In the genomic region with DNA sequence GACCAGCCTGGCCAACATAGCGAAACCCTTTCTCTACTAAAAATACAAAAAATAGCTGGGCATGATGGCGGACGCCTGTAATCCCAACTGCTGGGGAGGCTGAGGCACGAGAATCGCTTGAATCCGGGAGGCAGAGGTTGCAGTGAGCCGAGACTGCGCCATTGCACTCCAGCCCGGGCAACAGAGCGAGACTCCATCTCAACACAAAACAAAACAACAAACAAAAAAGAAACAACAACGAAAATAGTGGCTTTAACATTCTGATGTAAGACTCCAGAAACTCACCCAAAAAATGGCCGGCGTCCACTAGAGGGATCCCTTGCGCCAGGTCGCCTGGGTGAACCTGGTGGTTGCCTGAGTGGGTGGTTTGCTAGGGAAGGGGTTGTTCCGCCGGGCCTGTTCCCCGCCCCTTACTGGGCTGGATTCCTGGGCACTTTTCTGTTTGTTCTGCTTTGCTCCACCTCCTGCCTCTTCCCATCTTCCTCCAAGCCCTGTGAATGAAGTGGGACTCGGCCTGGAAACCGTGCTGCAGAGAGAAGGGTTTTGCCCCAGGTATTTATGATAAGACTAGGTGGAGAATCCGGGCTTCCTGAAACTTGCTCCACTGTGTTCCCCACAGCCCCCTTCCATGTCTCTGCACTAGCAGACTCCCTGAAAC, we compare ENCODE assay signal across 8 cellular contexts. TPM values are rescaled to one million over a fixed set of nuclear protein-coding genes. Genes with fewer than 3 reads are reported as not detected.
DNase-seq lines count a peak whose midpoint lies in the region; ATAC-seq, FAIRE-seq and TF ChIP-seq lines count a peak whose summit lies in the region.

No MANE protein-coding gene starts in this region.

- H3K79me2 ChIP-seq in H1 (ENCODE audit: control insufficient read depth in 1 of 2, insufficient read depth in 2 of 2, low read length in 2 of 2): peaks cover 0 to 18% of the 10 kb centered on the region in 2 experiments; a peak in 1 of 4 replicates

- H3K56ac ChIP-seq in H1 (replicated peaks; ENCODE audit: insufficient read length, low read depth, low read length): no peak overlapping the region

- intact Hi-C loops in pancreas (cut with DNase I): no loop called here

- no peak overlapping the region for H3K4ac ChIP-seq in H1 (replicated peaks; ENCODE audit: insufficient read length, low read depth, low read length)

- H3K23ac ChIP-seq in H1 (ENCODE audit: insufficient read length): no peak overlapping the region

- ATAC-seq in pancreas (peak; percentile 49 to 78 (median 68)), GM18511 (IDR thresholded peaks at IDR 0.05; ENCODE audit: unreplicated experiment) (no peak)

- no peak overlapping the region; a peak in 2 of 7 replicates for H3K9ac ChIP-seq in H1 (replicated peaks in 1 of 4; ENCODE audit: extremely low read depth in 1 of 4, low read depth in 3 of 4, low read length in 3 of 4)

- no peak overlapping the region for H3K18ac ChIP-seq in H1 (ENCODE audit: extremely low read depth, low read length)

- peaks cover 2% of the 10 kb centered on the region; the same call in 1 of the 2 replicates for H3K23me2 ChIP-seq in H1 (ENCODE audit: low read depth, low read length)

- no peak overlapping the region for H2AK5ac ChIP-seq in H1 (ENCODE audit: low read depth, low read length)

- H2BK20ac ChIP-seq in H1 (ENCODE audit: low read length): no peak overlapping the region

- H4K5ac ChIP-seq in H1 (ENCODE audit: insufficient read length, low read depth, low read length): no peak overlapping the region

- FAIRE-seq in H1 (lab: Jason Lieb, UNC) (peak; percentile 42), pancreas (lab: Jason Lieb, UNC) (no peak)

- TF ChIP-seq CTCF in H1 (IDR thresholded peaks at IDR 0.05; ENCODE audit: control extremely low read depth in 1 of 3, insufficient read depth in 1 of 3, low read depth in 1 of 3, low read length in 3 of 3) (peak; percentile 62 to 68 (median 64)), pancreas (IDR thresholded peaks at IDR 0.05) (peak in 3 of 4 donors; percentile 20 to 28 (median 24))

- no peak overlapping the region for H4K8ac ChIP-seq in H1 (ENCODE audit: extremely low read depth, insufficient read depth, low read length)

- TF ChIP-seq POLR2A in H1 (IDR thresholded peaks at IDR 0.05; ENCODE audit: control extremely low read depth in 1 of 2, low read depth in 2 of 2, low read length in 2 of 2): no peak

- 49% methylated on average over 21 of the region's 21 CpGs; no CpG with 5 or more reads in 1 of the 2 experiments for WGBS in H1 (ENCODE audit: extremely low coverage in 1 of 2, insufficient coverage in 1 of 2, insufficient read length in 1 of 2, insufficient replicate concordance in 2 of 2, low coverage in 1 of 2, low lambda C conversion rate in 2 of 2, missing lambda C conversion rate in 1 of 2), 2 experiments
- 52 to 53% methylated on average over 21 of the region's 21 CpGs for WGBS in pancreas, 2 donors

- no peak overlapping the region for H2BK5ac ChIP-seq in H1 (ENCODE audit: low read depth, low read length)

- no peak overlapping the region for H2BK120ac ChIP-seq in H1 (replicated peaks; ENCODE audit: low read depth, low read length)

- H3K14ac ChIP-seq in H1 (ENCODE audit: insufficient read length): no peak overlapping the region

- H3K4me3 ChIP-seq in H1 (ENCODE audit: extremely low read depth in 1 of 4, insufficient read depth in 2 of 4, low read depth in 3 of 4, low read length in 4 of 4): peak overlapping the region in 1 of 4 experiments; percentile 45; a peak in 2 of 8 replicates
- no peak overlapping the region for H3K4me3 ChIP-seq in pancreas

- no peak overlapping the region for H2BK15ac ChIP-seq in H1 (ENCODE audit: low read length)

- peaks cover 9 to 13% of the 10 kb centered on the region in 2 experiments for H4K20me1 ChIP-seq in H1 (replicated peaks in 1 of 2; ENCODE audit: control insufficient read depth in 1 of 2, insufficient read depth in 2 of 2, low read length in 2 of 2)

- peaks cover 4% of the 10 kb centered on the region for H3K79me1 ChIP-seq in H1 (ENCODE audit: low read depth, low read length)

- no peak overlapping the region for H2AFZ ChIP-seq in H1 (ENCODE audit: low read length)

- TF ChIP-seq RAD21 in H1 (IDR thresholded peaks at IDR 0.05 in 1 of 2, conservative IDR thresholded peaks at IDR 0.05 in 1 of 2; ENCODE audit: low read depth in 2 of 2, low read length in 2 of 2): peak; percentile 40 to 55; a peak in 3 of 4 replicates

- H3K27me3 ChIP-seq in H1 (replicated peaks in 1 of 4; ENCODE audit: control insufficient read depth in 3 of 4, extremely low read depth in 1 of 4, insufficient read depth in 3 of 4, low read length in 3 of 4) (no peaks in the 10 kb centered on the region), pancreas (no peaks in the 10 kb centered on the region)

- no peak for TF ChIP-seq EP300 in H1 (IDR thresholded peaks at IDR 0.05; ENCODE audit: borderline replicate concordance in 1 of 2, low read depth in 2 of 2, low read length in 2 of 2)

- H3K9me3 ChIP-seq in H1 (ENCODE audit: insufficient read depth in 2 of 2, low read depth in 1 of 2, low read length in 1 of 2): no peaks in the 10 kb centered on the region
- H3K9me3 ChIP-seq in pancreas: no peaks in the 10 kb centered on the region

- H3K27ac ChIP-seq in H1 (ENCODE audit: low read depth, low read length): peak overlapping the region; percentile 43; the same call in 1 of the 2 replicates
- H3K27ac ChIP-seq in pancreas: no peak overlapping the region

- H3K4me1 ChIP-seq in H1 (replicated peaks in 1 of 4; ENCODE audit: control insufficient read depth in 3 of 4, insufficient read depth in 4 of 4, low read length in 3 of 4) (peaks cover 0 to 6% (median 1%) of the 10 kb centered on the region in 4 experiments; a peak in 5 of 7 replicates), pancreas (peaks cover 0 to 6% (median 0%) of the 10 kb centered on the region in 3 donors)

- H3K36me3 ChIP-seq in H1 (ENCODE audit: control insufficient read depth in 2 of 4, insufficient read depth in 4 of 4, low read length in 3 of 4): peaks cover 13 to 41% (median 27%) of the 10 kb centered on the region in 4 experiments
- peaks cover 0 to 16% (median 6%) of the 10 kb centered on the region in 3 donors for H3K36me3 ChIP-seq in pancreas

- no peak overlapping the region; the same call in 1 of the 2 replicates for H2BK12ac ChIP-seq in H1 (ENCODE audit: low read depth, low read length)

- DNase-seq in NCI-H1417 (lab: John Stamatoyannopoulos, UW) (peak in 2 of 3 experiments; percentile 12 to 31), NCI-H1417 treated with DMSO at 0.1 percent for 48 hours (lab: John Stamatoyannopoulos, UW) (no peak), NAMALWA (ENCODE audit: low spot score) (peak; percentile 67), H1 (ENCODE audit: low read depth in 1 of 2, low spot score in 2 of 2) (peak; percentile 80 to 90), pancreas (peak; percentile 47 to 77 (median 69)), NCI-H187 treated with DMSO at 0.1 percent for 48 hours (lab: John Stamatoyannopoulos, UW) (no peak)
- DNase-seq in activated CD4-positive, alpha-beta T cell treated with anti-CD3 and anti-CD28 coated beads for 24 hours (ENCODE audit: low read depth in 2 of 2): peak; percentile 11 to 48

- peak overlapping the region; percentile 48 to 88 for H3K4me2 ChIP-seq in H1 (ENCODE audit: insufficient read depth in 1 of 2, low read depth in 2 of 2, low read length in 2 of 2)

- H4K91ac ChIP-seq in H1 (replicated peaks; ENCODE audit: insufficient read length, low read length): no peak overlapping the region

- POLR2A ChIA-PET in H1 (lab: Charles Lee; ENCODE audit: partially characterized antibody): interaction anchor here (0.6 to 5.3 kb wide), 9 partner anchors 12 to 125 kb away, joined by 3 to 38 read pairs (median 5); no protein-coding TSS in a partner anchor

- CTCF ChIA-PET in H1 (lab: Charles Lee; ENCODE audit: partially characterized antibody): interaction anchor here (0.5 to 1.7 kb wide), 9 partner anchors 11 to 363 kb away, joined by 3 to 7 read pairs (median 4); a partner anchor contains a TSS

RNA-seq across cellular contexts. Expression of a gene that starts 1.5 kb away (rescaled TPM):
- total RNA-seq in H1 (2021; fragmentation: NEBNext Ultra II Directional; extraction: Animal tissue kit (Norgen Biotek cat#: 25700)): 60.9 and 61.1 TPM in 2 replicates
- polyA plus RNA-seq in H1 (2011; rRNA removed): 108 and 151 TPM in 2 replicates
- 155 TPM for polyA plus RNA-seq in H1 (2011; cell fraction: cytosol; rRNA removed)
- polyA plus RNA-seq in H1 (2011; cell fraction: nucleus; rRNA removed): 347 TPM
- 83.3 to 100 TPM (median 93.5 TPM) in 4 replicates for polyA plus RNA-seq in H1 (2012, experiment 1 of 2)
- polyA plus RNA-seq in H1 (2012, experiment 2 of 2): 37.4 TPM
- 58.3 TPM for polyA plus RNA-seq in H1 (2013, experiment 1 of 2)
- 46.6 TPM for polyA plus RNA-seq in H1 (2013, experiment 2 of 2)
- polyA minus RNA-seq in H1 (2011; rRNA and poly(A)+ RNA removed): 40.6 and 47.9 TPM in 2 replicates
- 32.8 TPM for polyA minus RNA-seq in H1 (2011; cell fraction: cytosol; rRNA and poly(A)+ RNA removed)
- 75.4 TPM for polyA minus RNA-seq in H1 (2011; cell fraction: nucleus; rRNA and poly(A)+ RNA removed)
- 10 to 100 TPM; 18.7 to 64.5 (median 22.4) TPM for total RNA-seq in pancreas
- polyA plus RNA-seq in pancreas: 100 to 1,000 TPM; 150 to 156 TPM

RNA-seq across cellular contexts. Expression of a gene that starts 25.9 kb away (rescaled TPM):
- 246 and 256 TPM in 2 replicates for total RNA-seq in H1 (2021; fragmentation: NEBNext Ultra II Directional; extraction: Animal tissue kit (Norgen Biotek cat#: 25700))
- polyA plus RNA-seq in H1 (2011; rRNA removed): 40.2 and 72.9 TPM in 2 replicates
- polyA plus RNA-seq in H1 (2011; cell fraction: cytosol; rRNA removed): 93.0 TPM
- polyA plus RNA-seq in H1 (2011; cell fraction: nucleus; rRNA removed): 30.6 TPM
- polyA plus RNA-seq in H1 (2012, experiment 1 of 2): 131 to 211 TPM (median 149 TPM) in 4 replicates
- polyA plus RNA-seq in H1 (2012, experiment 2 of 2): 47.9 TPM
- polyA plus RNA-seq in H1 (2013, experiment 1 of 2): 235 TPM
- 241 TPM for polyA plus RNA-seq in H1 (2013, experiment 2 of 2)
- 52.5 and 80.7 TPM in 2 replicates for polyA minus RNA-seq in H1 (2011; rRNA and poly(A)+ RNA removed)
- 44.5 TPM for polyA minus RNA-seq in H1 (2011; cell fraction: cytosol; rRNA and poly(A)+ RNA removed)
- 34.7 TPM for polyA minus RNA-seq in H1 (2011; cell fraction: nucleus; rRNA and poly(A)+ RNA removed)
- total RNA-seq in pancreas: 10 to 100 TPM; 24.9 to 87.3 (median 47.0) TPM
- polyA plus RNA-seq in pancreas: 10 to 100 TPM; 17.9 to 47.4 TPM

RNA-seq across cellular contexts. Expression of a gene that starts 48.8 kb away (rescaled TPM):
- total RNA-seq in H1 (2021; fragmentation: NEBNext Ultra II Directional; extraction: Animal tissue kit (Norgen Biotek cat#: 25700)): 32.1 and 33.8 TPM in 2 replicates
- polyA plus RNA-seq in H1 (2011; rRNA removed) (30.0 and 35.1 TPM in 2 replicates), pancreas (10 to 100 TPM in 1 of 2 donors, 1 to 10 TPM in 1; 7.4 to 18.6 TPM)
- polyA plus RNA-seq in H1 (2011; cell fraction: cytosol; rRNA removed): 31.7 TPM
- 28.8 TPM for polyA plus RNA-seq in H1 (2011; cell fraction: nucleus; rRNA removed)
- 35.7 to 43.7 TPM (median 39.2 TPM) in 4 replicates for polyA plus RNA-seq in H1 (2012, experiment 1 of 2)
- polyA plus RNA-seq in H1 (2012, experiment 2 of 2): 33.6 TPM
- polyA plus RNA-seq in H1 (2013, experiment 1 of 2): 30.6 TPM
- polyA plus RNA-seq in H1 (2013, experiment 2 of 2): 30.2 TPM
- polyA minus RNA-seq in H1 (2011; rRNA and poly(A)+ RNA removed): 19.8 and 22.5 TPM in 2 replicates
- 8.1 TPM for polyA minus RNA-seq in H1 (2011; cell fraction: cytosol; rRNA and poly(A)+ RNA removed)
- 6.8 TPM for polyA minus RNA-seq in H1 (2011; cell fraction: nucleus; rRNA and poly(A)+ RNA removed)
- 10 to 100 TPM in 2 of 6 donors, 1 to 10 TPM in 4; 4.9 to 12.4 (median 7.4) TPM for total RNA-seq in pancreas

RNA-seq across cellular contexts. Expression of a gene that starts 54.9 kb away (rescaled TPM):
- total RNA-seq in H1 (2021; fragmentation: NEBNext Ultra II Directional; extraction: Animal tissue kit (Norgen Biotek cat#: 25700)): 33.8 and 34.3 TPM in 2 replicates
- polyA plus RNA-seq in H1 (2011; rRNA removed) (8.6 and 12.0 TPM in 2 replicates), pancreas (1 to 10 TPM; 3.7 to 5.0 TPM)
- polyA plus RNA-seq in H1 (2011; cell fraction: cytosol; rRNA removed): 14.0 TPM
- polyA plus RNA-seq in H1 (2011; cell fraction: nucleus; rRNA removed): 10.0 TPM
- 10.8 to 19.2 TPM (median 14.5 TPM) in 4 replicates for polyA plus RNA-seq in H1 (2012, experiment 1 of 2)
- 1.2 TPM for polyA plus RNA-seq in H1 (2012, experiment 2 of 2)
- 16.2 TPM for polyA plus RNA-seq in H1 (2013, experiment 1 of 2)
- polyA plus RNA-seq in H1 (2013, experiment 2 of 2): 15.4 TPM
- polyA minus RNA-seq in H1 (2011; rRNA and poly(A)+ RNA removed): 23.9 and 32.8 TPM in 2 replicates
- polyA minus RNA-seq in H1 (2011; cell fraction: cytosol; rRNA and poly(A)+ RNA removed): 14.7 TPM
- polyA minus RNA-seq in H1 (2011; cell fraction: nucleus; rRNA and poly(A)+ RNA removed): 40.9 TPM
- 10 to 100 TPM in 3 of 6 donors, 1 to 10 TPM in 3; 7.1 to 18.9 (median 10.4) TPM for total RNA-seq in pancreas

Comparison
In these comparisons a context has a peak if more than half of its experiments do, and no peak if none do; other contexts are left out.
1. DNase-seq: peak in NCI-H1417 (2 of 3), NAMALWA (single experiment), activated CD4-positive, alpha-beta T cell treated with anti-CD3 and anti-CD28 coated beads for 24 hours (2 of 2), H1 (2 of 2) and pancreas (6 of 6); none in NCI-H1417 treated with DMSO at 0.1 percent for 48 hours (single experiment) and NCI-H187 treated with DMSO at 0.1 percent for 48 hours (single experiment).